Comparison of ENCODE assay signal across 8 cellular contexts in the genomic region with DNA sequence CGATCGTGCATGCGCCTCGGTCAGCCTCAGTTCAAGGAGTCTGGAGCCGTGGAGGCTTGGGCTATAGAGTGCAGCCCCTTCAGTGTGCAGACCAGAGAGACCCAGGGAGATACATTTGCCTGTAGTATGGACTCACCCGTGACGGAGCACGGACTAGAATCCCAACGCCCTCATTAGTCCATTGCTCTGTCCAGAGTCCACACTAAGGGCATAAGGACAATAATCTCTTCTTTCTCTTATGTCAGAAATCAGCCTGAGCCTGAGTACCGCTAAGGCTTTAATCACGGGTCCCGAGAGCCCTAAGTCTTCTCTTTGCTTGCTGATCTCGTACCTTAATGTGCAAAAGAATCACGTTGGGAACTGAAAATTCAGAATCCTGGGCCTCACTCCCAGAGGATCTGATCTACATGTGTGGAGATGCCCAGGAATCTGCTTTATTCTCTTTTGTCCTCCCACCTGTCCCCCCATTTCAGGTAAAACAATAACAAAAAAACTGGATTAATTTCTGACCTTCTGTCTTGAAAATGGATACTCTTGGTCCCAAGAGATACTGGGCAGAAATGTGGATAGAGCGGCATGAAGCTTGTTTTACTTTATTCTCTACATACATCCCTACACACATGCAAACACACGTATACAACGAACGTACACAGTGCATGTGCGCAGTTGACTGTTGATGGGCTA. TPM values are rescaled to one million over a fixed set of nuclear protein-coding genes. Genes with fewer than 3 reads are reported as not detected.
DNase-seq lines count a peak whose midpoint lies in the region; ATAC-seq and TF ChIP-seq lines count a peak whose summit lies in the region.

No MANE protein-coding gene starts in this region.

- no peaks in the 10 kb centered on the region for H3K9me3 ChIP-seq in esophagus muscularis mucosa

- peaks cover 4 to 14% (median 13%) of the 10 kb centered on the region in 4 donors for H3K36me3 ChIP-seq in esophagus muscularis mucosa

- peak overlapping the region; percentile 89 for H3K4me3 Mint-ChIP-seq in nephron progenitor cell

- CTCF ChIA-PET in GM10248 (lab: Yijun Ruan, JAX): interaction anchor here (0.6 to 3.1 kb wide), 5 partner anchors 8 to 614 kb away, joined by 3 to 20 read pairs (median 4); no protein-coding TSS in a partner anchor

- H3K27me3 ChIP-seq in esophagus muscularis mucosa: no peaks in the 10 kb centered on the region

- TF ChIP-seq CTCF in esophagus muscularis mucosa (IDR thresholded peaks at IDR 0.05): no peak
- no peak for TF ChIP-seq CTCF in nephron progenitor cell (IDR thresholded peaks at IDR 0.05)
- no peak for TF ChIP-seq CTCF in GM10248 (IDR thresholded peaks at IDR 0.05; ENCODE audit: control extremely low read depth, extremely low read depth, low read depth, missing control alignments)

- peaks cover 4% of the 10 kb centered on the region for H3K36me3 Mint-ChIP-seq in nephron progenitor cell (ENCODE audit: low read depth)

- H3K27ac Mint-ChIP-seq in nephron progenitor cell: no peak overlapping the region

- peak; percentile 62 for DNase-seq in AG08396 (ENCODE audit: low spot score)
- peak; percentile 52 for DNase-seq in SK-MEL-5 (ENCODE audit: low read depth, low spot score)
- DNase-seq in esophagus muscularis mucosa (ENCODE audit: extremely low spot score): no peak
- no peak for DNase-seq in nephron progenitor cell
- DNase-seq in NCI-H128 (lab: John Stamatoyannopoulos, UW; ENCODE audit: unreplicated experiment): no peak
- no peak for DNase-seq in GM10248 (ENCODE audit: extremely low spot score)

- POLR2A ChIA-PET in GM10248 (lab: Yijun Ruan, JAX): interaction anchor here (0.6 to 1.0 kb wide), 2 partner anchors 56 to 908 kb away, joined by 4 to 5 read pairs; no protein-coding TSS in a partner anchor

- H3K4me1 Mint-ChIP-seq in nephron progenitor cell: peaks cover 50% of the 10 kb centered on the region

- H3K27me3 Mint-ChIP-seq in nephron progenitor cell (ENCODE audit: low read depth, poor library complexity): no peaks in the 10 kb centered on the region

- peaks cover 6 to 16% (median 16%) of the 10 kb centered on the region in 4 donors for H3K4me1 ChIP-seq in esophagus muscularis mucosa

- WGBS in esophagus muscularis mucosa: 31% methylated on average over 14 of the region's 19 CpGs

- H3K27ac ChIP-seq in esophagus muscularis mucosa (replicated peaks in 1 of 4): peak overlapping the region; percentile 87 to 94 (median 88)

- peak overlapping the region; percentile 78 to 97 (median 92) for H3K4me3 ChIP-seq in esophagus muscularis mucosa

- in situ Hi-C loops in SK-MEL-5 (cut with HindIII; ENCODE audit: low pct_unique_long_range_greater_than_20kb, low sequenced_read_pairs): no loop called here

- intact Hi-C loops in esophagus muscularis mucosa (cut with DNase I): no loop called here

- ATAC-seq in GM18867 (IDR thresholded peaks at IDR 0.05; ENCODE audit: unreplicated experiment) (peak; percentile 29), HG03095 (IDR thresholded peaks at IDR 0.05; ENCODE audit: unreplicated experiment) (peak; percentile 33)

- TF ChIP-seq EP300 in esophagus muscularis mucosa (IDR thresholded peaks at IDR 0.05): no peak

- TF ChIP-seq POLR2A in esophagus muscularis mucosa (IDR thresholded peaks at IDR 0.05; ENCODE audit: low read depth): no peak

- H3K9me3 Mint-ChIP-seq in nephron progenitor cell: no peaks in the 10 kb centered on the region

RNA-seq across cellular contexts. Expression of a gene that starts 0.7 kb away (rescaled TPM):
- total RNA-seq in SK-MEL-5 (2014; rRNA removed; shearing (Covaris generic)): 66.6 and 75.5 TPM in 2 replicates
- 43.4 and 50.2 TPM in 2 replicates for polyA plus RNA-seq in SK-MEL-5 (2015; cell fraction: cytosol; rRNA removed)
- 100 and 127 TPM in 2 replicates for polyA plus RNA-seq in SK-MEL-5 (2015; cell fraction: nucleus; rRNA removed)
- 1 to 10 TPM; 6.3 to 8.3 (median 7.3) TPM for total RNA-seq in esophagus muscularis mucosa

RNA-seq across cellular contexts. Expression of a gene that starts 38.2 kb away (rescaled TPM):
- 118 and 127 TPM in 2 replicates for total RNA-seq in SK-MEL-5 (2014; rRNA removed; shearing (Covaris generic))
- polyA plus RNA-seq in SK-MEL-5 (2015; cell fraction: cytosol; rRNA removed): 197 and 208 TPM in 2 replicates
- 98.1 and 104 TPM in 2 replicates for polyA plus RNA-seq in SK-MEL-5 (2015; cell fraction: nucleus; rRNA removed)
- 100 to 1,000 TPM in 3 of 4 donors, 10 to 100 TPM in 1; 90.1 to 181 (median 146) TPM for total RNA-seq in esophagus muscularis mucosa

RNA-seq across cellular contexts. Expression of a gene that starts 50.9 kb away (rescaled TPM):
- total RNA-seq in SK-MEL-5 (2014; rRNA removed; shearing (Covaris generic)): 28.3 and 29.6 TPM in 2 replicates
- 23.3 and 29.6 TPM in 2 replicates for polyA plus RNA-seq in SK-MEL-5 (2015; cell fraction: cytosol; rRNA removed)
- polyA plus RNA-seq in SK-MEL-5 (2015; cell fraction: nucleus; rRNA removed): 34.0 and 37.4 TPM in 2 replicates
- 10 to 100 TPM; 23.3 to 34.3 (median 26.4) TPM for total RNA-seq in esophagus muscularis mucosa

Comparison
In these comparisons a context has a peak if more than half of its experiments do, and no peak if none do; other contexts are left out.
1. DNase-seq: peak in AG08396 (single experiment) and SK-MEL-5 (single experiment); none in esophagus muscularis mucosa (single experiment), nephron progenitor cell (single experiment), NCI-H128 (single experiment) and GM10248 (single experiment).